ENCODE assay signal across 15 cellular contexts in the genomic region with DNA sequence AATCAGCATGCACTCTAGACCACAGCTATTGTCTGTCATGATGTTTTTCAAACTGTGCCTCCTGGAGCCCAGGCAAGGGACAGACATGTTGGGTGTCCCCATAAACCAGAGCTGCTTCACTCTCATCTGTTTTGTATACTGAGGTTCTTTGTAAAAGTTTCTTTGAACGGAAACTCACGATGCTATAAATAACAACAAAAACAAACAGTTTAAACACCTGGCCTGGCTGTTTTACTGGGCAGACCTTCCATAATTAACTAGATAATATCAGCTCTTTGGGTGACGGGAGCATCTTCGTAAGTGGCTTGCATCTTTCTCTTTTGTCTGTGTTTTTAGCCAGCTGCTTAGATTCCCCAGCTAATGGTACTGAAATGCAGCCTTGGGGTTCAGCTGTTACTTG.
DNase-seq lines count a peak whose midpoint lies in the region; ATAC-seq and TF ChIP-seq lines count a peak whose summit lies in the region.
"Had no signal": no experiment of that assay in that cellular context is flagged by ENCODE, and none has a peak within 500 bp of the region (broad histone marks: within the 10 kb centered on the region; RNA-seq: fewer than 3 reads in every experiment).

No MANE protein-coding gene starts in this region.

- TF ChIP-seq CTCF in VCaP (conservative IDR thresholded peaks at IDR 0.05) (no peak), right atrium auricular region (IDR thresholded peaks at IDR 0.05) (no peak)

- no peak for DNase-seq in stimulated activated naive CD4-positive, alpha-beta T cell treated with Interleukin-2 at 50 U/mL for 16 hours (lab: John Stamatoyannopoulos, UW)
- DNase-seq in activated T-helper 1 cell treated with anti-CD3 and anti-CD28 coated beads, Interleukin-12 subunit alpha, Interleukin-12 subunit beta, Interleukin-2, Interleukin-4 antibody, amounts not matched to agents 30 ng/mL and 10 ng/mL and 1 ng/mL, durations not matched to agents 14 hours and 24 hours and 36 hours (ENCODE audit: low spot score): no peak
- DNase-seq in ureter (ENCODE audit: low spot score): no peak
- DNase-seq in right atrium auricular region (ENCODE audit: low spot score): no peak
- DNase-seq: activated CD4-positive, alpha-beta memory T cell treated with anti-CD3 and anti-CD28 coated beads for 36 hours; DMS79; effector CD4-positive, alpha-beta T cell; mammary epithelial cell; NCI-H446 treated with DMSO at 0.1 percent for 48 hours had no signal

- H3K36me3 Mint-ChIP-seq in activated T-helper 1 cell treated with anti-CD3 and anti-CD28 coated beads, Interleukin-12 subunit alpha, Interleukin-12 subunit beta, Interleukin-2, Interleukin-4 antibody, amounts not matched to agents 30 ng/mL and 10 ng/mL and 1 ng/mL, durations not matched to agents 14 hours and 24 hours and 36 hours (ENCODE audit: low read depth): peaks cover 7% of the 10 kb centered on the region
- H3K36me3 Mint-ChIP-seq: activated CD4-positive, alpha-beta memory T cell treated with anti-CD3 and anti-CD28 coated beads for 36 hours had no signal

- no peaks in the 10 kb centered on the region for H3K4me1 ChIP-seq in right atrium auricular region

- intact Hi-C loops in activated T-helper 1 cell treated with anti-CD3 and anti-CD28 coated beads, Interleukin-12 subunit alpha, Interleukin-12 subunit beta, Interleukin-2, Interleukin-4 antibody, amounts not matched to agents 30 ng/mL and 10 ng/mL and 1 ng/mL, durations not matched to agents 14 hours and 24 hours and 36 hours (cut with micrococcal nuclease): no loop called here

- no peaks in the 10 kb centered on the region for H3K9me3 ChIP-seq in right atrium auricular region

- H3K27me3 Mint-ChIP-seq in activated T-helper 1 cell treated with anti-CD3 and anti-CD28 coated beads, Interleukin-12 subunit alpha, Interleukin-12 subunit beta, Interleukin-2, Interleukin-4 antibody, amounts not matched to agents 30 ng/mL and 10 ng/mL and 1 ng/mL, durations not matched to agents 14 hours and 24 hours and 36 hours (ENCODE audit: insufficient read depth): peaks cover 5% of the 10 kb centered on the region

- no peak overlapping the region for H3K4me3 Mint-ChIP-seq in activated T-helper 1 cell treated with anti-CD3 and anti-CD28 coated beads, Interleukin-12 subunit alpha, Interleukin-12 subunit beta, Interleukin-2, Interleukin-4 antibody, amounts not matched to agents 30 ng/mL and 10 ng/mL and 1 ng/mL, durations not matched to agents 14 hours and 24 hours and 36 hours
- H3K4me3 Mint-ChIP-seq: activated CD4-positive, alpha-beta memory T cell treated with anti-CD3 and anti-CD28 coated beads for 36 hours had no signal

- H3K27me3 ChIP-seq in right atrium auricular region: no peaks in the 10 kb centered on the region
- H3K27me3 ChIP-seq: hepatocyte had no signal

- no peak overlapping the region for H3K4me3 ChIP-seq in right atrium auricular region
- H3K4me3 ChIP-seq: hepatocyte had no signal

- peaks cover 24% of the 10 kb centered on the region for H3K4me1 Mint-ChIP-seq in activated T-helper 1 cell treated with anti-CD3 and anti-CD28 coated beads, Interleukin-12 subunit alpha, Interleukin-12 subunit beta, Interleukin-2, Interleukin-4 antibody, amounts not matched to agents 30 ng/mL and 10 ng/mL and 1 ng/mL, durations not matched to agents 14 hours and 24 hours and 36 hours (ENCODE audit: low read depth)

- H3K27ac ChIP-seq in VCaP (peak overlapping the region; percentile 54), right atrium auricular region (no peak overlapping the region)
- H3K27ac ChIP-seq: hepatocyte had no signal

- peak; percentile 58 for ATAC-seq in GM18907 (IDR thresholded peaks at IDR 0.05; ENCODE audit: unreplicated experiment)
- peak; percentile 43 for ATAC-seq in GM21717 (IDR thresholded peaks at IDR 0.05; ENCODE audit: unreplicated experiment)
- ATAC-seq in HG03342 (IDR thresholded peaks at IDR 0.05; ENCODE audit: unreplicated experiment): peak; percentile 74
- ATAC-seq: SK-N-SH treated with all-trans-retinoic acid at 6 μM for 48 hours had no signal

- no peaks in the 10 kb centered on the region for H3K9me3 Mint-ChIP-seq in activated T-helper 1 cell treated with anti-CD3 and anti-CD28 coated beads, Interleukin-12 subunit alpha, Interleukin-12 subunit beta, Interleukin-2, Interleukin-4 antibody, amounts not matched to agents 30 ng/mL and 10 ng/mL and 1 ng/mL, durations not matched to agents 14 hours and 24 hours and 36 hours
- H3K9me3 Mint-ChIP-seq: activated CD4-positive, alpha-beta memory T cell treated with anti-CD3 and anti-CD28 coated beads for 36 hours had no signal

- H3K36me3 ChIP-seq in right atrium auricular region: no peaks in the 10 kb centered on the region

- H3K27ac Mint-ChIP-seq in activated T-helper 1 cell treated with anti-CD3 and anti-CD28 coated beads, Interleukin-12 subunit alpha, Interleukin-12 subunit beta, Interleukin-2, Interleukin-4 antibody, amounts not matched to agents 30 ng/mL and 10 ng/mL and 1 ng/mL, durations not matched to agents 14 hours and 24 hours and 36 hours: no peak overlapping the region
- H3K27ac Mint-ChIP-seq: activated CD4-positive, alpha-beta memory T cell treated with anti-CD3 and anti-CD28 coated beads for 36 hours had no signal
